In genomic region chr11:122167100-122167499, GRCh38 we compare ENCODE assay signal across 17 cellular contexts. TPM values are rescaled to one million over a fixed set of nuclear protein-coding genes. Genes with fewer than 3 reads are reported as not detected.
DNase-seq lines count a peak whose midpoint lies in the region; TF ChIP-seq lines count a peak whose summit lies in the region.
"Had no signal": no experiment of that assay in that cellular context is flagged by ENCODE, and none has a peak within 500 bp of the region (broad histone marks: within the 10 kb centered on the region; RNA-seq: fewer than 3 reads in every experiment).

No MANE protein-coding gene starts in this region.

- peaks cover 47% of the 10 kb centered on the region for H3K4me1 ChIP-seq in SJSA1 (replicated peaks)
- H3K4me1 ChIP-seq: BLaER1 treated with 17β-estradiol and CSF1 and Interleukin-3, amounts not matched to agents 10 nM and 100 nM had no signal

- no peaks in the 10 kb centered on the region for H3K9me3 ChIP-seq in SJSA1 (replicated peaks)
- H3K9me3 ChIP-seq: BLaER1 treated with 17β-estradiol and CSF1 and Interleukin-3, amounts not matched to agents 10 nM and 100 nM had no signal

- H3K27me3 ChIP-seq in SJSA1 (replicated peaks) = no peaks in the 10 kb centered on the region
- H3K27me3 ChIP-seq: BLaER1 treated with 17β-estradiol and CSF1 and Interleukin-3, amounts not matched to agents 10 nM and 100 nM had no signal

- peaks cover 6% of the 10 kb centered on the region for H3K36me3 ChIP-seq in SJSA1
- H3K36me3 ChIP-seq: BLaER1 treated with 17β-estradiol and CSF1 and Interleukin-3, amounts not matched to agents 10 nM and 100 nM had no signal

- DNase-seq in EL (peak; percentile 85), SJSA1 (ENCODE audit: low read depth in 1 of 2, low spot score in 2 of 2) (peak in 1 of 2 experiments; percentile 26), fibroblast of mammary gland (ENCODE audit: low read depth) (peak; percentile 94), pulmonary artery endothelial cell (ENCODE audit: low read depth, low spot score) (peak; percentile 51), NCI-H526 treated with DMSO at 0.1 percent for 48 hours (lab: John Stamatoyannopoulos, UW) (no peak), hippocampal formation (lab: John Stamatoyannopoulos, UW) (no peak), DMS153 treated with DMSO at 0.1 percent for 48 hours (lab: John Stamatoyannopoulos, UW; ENCODE audit: unreplicated experiment) (no peak)
- DNase-seq in activated naive CD4-positive, alpha-beta T cell treated with anti-CD3 and anti-CD28 coated beads, Interleukin-2, amount 50 U/mL, for 16 hours = no peak
- DNase-seq: activated CD4-positive, alpha-beta T cell treated with anti-CD3 and anti-CD28 coated beads for 36 hours; activated T-cell treated with anti-CD3 and anti-CD28 coated beads, Interleukin-2, amount 50 U/mL, for 4 hours; aorta; effector memory CD8-positive, alpha-beta T cell; NCI-H2171 treated with DMSO at 0.1 percent for 48 hours; stimulated activated CD4-positive, alpha-beta T cell treated with anti-CD3 and anti-CD28 coated beads, Interleukin-4, amount 100 ng/mL, for 1 hour; stimulated activated naive CD4-positive, alpha-beta T cell had no signal

- no peak overlapping the region for H3K4me3 ChIP-seq in SJSA1
- H3K4me3 ChIP-seq in fibroblast of mammary gland (ENCODE audit: control insufficient read depth, low read depth, low read length) = no peak overlapping the region
- H3K4me3 ChIP-seq: BLaER1 treated with 17β-estradiol and CSF1 and Interleukin-3, amounts not matched to agents 10 nM and 100 nM had no signal

- TF ChIP-seq CTCF in fibroblast of mammary gland (conservative IDR thresholded peaks at IDR 0.05; ENCODE audit: control insufficient read depth, insufficient read depth, low read depth, low read length) = no peak

- H3K27ac ChIP-seq in SJSA1 = peak overlapping the region; percentile 61
- H3K27ac ChIP-seq: BLaER1 treated with 17β-estradiol and CSF1 and Interleukin-3, amounts not matched to agents 10 nM and 100 nM had no signal

RNA-seq across cellular contexts. Expression of gene BLID, which starts 51.1 kb away (rescaled TPM):
- 0.42 TPM in 1 of 2 replicates, not detected in the other for total RNA-seq in SJSA1 (2014; rRNA removed; shearing (Covaris generic))
- total RNA-seq in pulmonary artery endothelial cell = 2.6 and 3.2 TPM in 2 replicates
- total RNA-seq: activated CD4-positive, alpha-beta T cell treated with anti-CD3 and anti-CD28 coated beads for 36 hours; activated T-cell treated with anti-CD3 and anti-CD28 coated beads, Interleukin-2, amount 50 U/mL, for 4 hours; T-helper 1 cell treated with Interleukin-12 subunit alpha and Interleukin-12 subunit beta and Interleukin-4 antibody, amounts not matched to agents 30 ng/mL and 1 ng/mL, for 36 hours had no signal

Comparison
In these comparisons a context has a peak if more than half of its experiments do, and no peak if none do; other contexts are left out.
1. DNase-seq: peak in EL (single experiment), fibroblast of mammary gland (single experiment) and pulmonary artery endothelial cell (single experiment); none in NCI-H526 treated with DMSO at 0.1 percent for 48 hours (single experiment), activated naive CD4-positive, alpha-beta T cell treated with anti-CD3 and anti-CD28 coated beads, Interleukin-2, amount 50 U/mL, for 16 hours (single experiment), hippocampal formation (0 of 2) and DMS153 treated with DMSO at 0.1 percent for 48 hours (single experiment).